In the genomic region with DNA sequence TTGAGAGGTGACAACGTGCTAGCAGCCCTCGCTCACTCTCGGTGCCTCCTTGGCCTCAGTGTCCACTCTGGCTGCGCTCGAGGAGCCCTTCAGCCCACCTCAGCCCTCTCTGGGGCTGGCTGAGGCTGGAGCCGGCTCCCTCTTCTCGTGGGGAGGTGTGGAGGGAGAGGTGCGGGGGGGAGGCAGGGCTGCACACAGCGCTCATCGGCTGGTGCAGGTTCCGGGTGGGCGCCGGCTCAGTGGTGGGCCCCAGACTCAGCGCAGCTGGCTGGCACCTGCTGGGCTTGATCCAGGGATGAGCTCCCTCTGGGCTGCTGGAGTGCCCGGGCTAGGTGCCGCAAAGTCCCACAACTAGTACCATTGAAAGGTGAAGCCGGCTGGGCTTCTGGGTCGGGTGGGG, we compare ENCODE assay signal across 22 cellular contexts.
A peak's percentile ranks its signal among the peaks of the same experiment; 100 is the strongest.
DNase-seq lines count a peak whose midpoint lies in the region; ATAC-seq and TF ChIP-seq lines count a peak whose summit lies in the region.
"Had no signal": no experiment of that assay in that cellular context is flagged by ENCODE, and none has a peak within 500 bp of the region (broad histone marks: within the 10 kb centered on the region; RNA-seq: fewer than 3 reads in every experiment).

No MANE protein-coding gene starts in this region.

- ATAC-seq in aorta (ENCODE audit: low FRiP score) = peak; percentile 54
- ATAC-seq in GM19452 (IDR thresholded peaks at IDR 0.05; ENCODE audit: unreplicated experiment) = no peak
- ATAC-seq in heart left ventricle = no peak
- ATAC-seq: GM12878 had no signal

- H3K27me3 ChIP-seq in neuronal stem cell (ENCODE audit: control insufficient read depth in 3 of 3, insufficient read depth in 3 of 3, low read depth in 1 of 3, low read length in 3 of 3) = no peaks in the 10 kb centered on the region
- H3K27me3 ChIP-seq in spleen (replicated peaks in 1 of 7) = no peaks in the 10 kb centered on the region
- no peaks in the 10 kb centered on the region for H3K27me3 ChIP-seq in aorta (ENCODE audit: control insufficient read depth in 1 of 2, insufficient read depth in 2 of 2, low read length in 1 of 2)
- no peaks in the 10 kb centered on the region for H3K27me3 ChIP-seq in heart left ventricle
- H3K27me3 ChIP-seq: BE2C, BLaER1 had no signal

- peaks cover 0 to 3% of the 10 kb centered on the region in 2 donors for H3K9me3 ChIP-seq in neuronal stem cell (replicated peaks in 1 of 2; ENCODE audit: control insufficient read depth in 2 of 2, insufficient read depth in 1 of 2, low read depth in 1 of 2, low read length in 2 of 2)
- H3K9me3 ChIP-seq in spleen = peaks cover 0 to 29% (median 0%) of the 10 kb centered on the region in 8 donors
- H3K9me3 ChIP-seq in aorta (ENCODE audit: control insufficient read depth, low read length) = peaks cover 1% of the 10 kb centered on the region
- H3K9me3 ChIP-seq in heart left ventricle = peaks cover 0 to 21% (median 9%) of the 10 kb centered on the region in 12 donors
- H3K9me3 ChIP-seq: BE2C had no signal

- H3K36me3 ChIP-seq in neuronal stem cell (replicated peaks in 1 of 2; ENCODE audit: control insufficient read depth in 2 of 2, insufficient read depth in 2 of 2, low read length in 2 of 2) (no peaks in the 10 kb centered on the region), spleen (no peaks in the 10 kb centered on the region), aorta (ENCODE audit: control insufficient read depth in 1 of 2, insufficient read depth in 2 of 2, low read length in 1 of 2) (no peaks in the 10 kb centered on the region), heart left ventricle (no peaks in the 10 kb centered on the region)
- H3K36me3 ChIP-seq: BE2C, BLaER1 had no signal

- H3K4me3 ChIP-seq in neuronal stem cell (ENCODE audit: low read length in 2 of 2) = no peak overlapping the region
- H3K4me3 ChIP-seq in spleen = no peak overlapping the region
- H3K4me3 ChIP-seq in aorta (ENCODE audit: low read length in 2 of 2) = no peak overlapping the region
- no peak overlapping the region for H3K4me3 ChIP-seq in heart left ventricle
- H3K4me3 ChIP-seq: BLaER1, GM12878 had no signal

- WGBS in neuronal stem cell (ENCODE audit: extremely low coverage in 2 of 2, insufficient read length in 2 of 2, insufficient replicate concordance in 1 of 2), 2 donors = no CpG with 5 or more reads among the region's 18 CpGs
- 85 to 96% (median 93%) methylated on average over 17 to 18 of the region's 18 CpGs for WGBS in spleen, 5 donors
- 97% methylated on average over 18 of the region's 18 CpGs for WGBS in aorta, 2 donors
- WGBS in heart left ventricle, 4 donors = 94 to 98% (median 95%) methylated on average over 15 to 18 of the region's 18 CpGs

- peak overlapping the region; percentile 67 for H2BK15ac ChIP-seq in neuronal stem cell (ENCODE audit: low read length)

- no peak overlapping the region for H3K4ac ChIP-seq in neuronal stem cell (ENCODE audit: low read length)

- no peaks in the 10 kb centered on the region for H3K79me1 ChIP-seq in neuronal stem cell (ENCODE audit: low read depth, low read length)

- no peak overlapping the region for H2AK5ac ChIP-seq in neuronal stem cell (ENCODE audit: low read depth, low read length)

- no peak overlapping the region for H2BK120ac ChIP-seq in neuronal stem cell (ENCODE audit: low read depth, low read length)

- no peak for TF ChIP-seq POLR2A in spleen (IDR thresholded peaks at IDR 0.05)
- TF ChIP-seq POLR2A in heart left ventricle (IDR thresholded peaks at IDR 0.05) = no peak

- no peak for DNase-seq in neuronal stem cell (ENCODE audit: low spot score)
- DNase-seq in spleen = peak; percentile 61
- DNase-seq in aorta = no peak
- DNase-seq in heart left ventricle = no peak
- DNase-seq: 8988T; ACHN; BE2C; C1 segment of cervical spinal cord; CD4-positive, alpha-beta memory T cell; CD4-positive, CD25-positive, alpha-beta regulatory T cell; CD8-positive, alpha-beta memory T cell; COR-L47; DMS 273 treated with DMSO at 0.1 percent for 48 hours; DMS153; DMS53; DMS79; DND-41; EL; GDM1 had no signal

- intact Hi-C loops in spleen (cut with DNase I; ENCODE audit: low total_unique reads) (no loop called here), aorta (cut with DNase I) (no loop called here), heart left ventricle (cut with DNase I) (no loop called here)

- H3K4me1 ChIP-seq in neuronal stem cell (ENCODE audit: control insufficient read depth in 2 of 2, insufficient read depth in 1 of 2, low read depth in 1 of 2, low read length in 2 of 2) = no peaks in the 10 kb centered on the region
- H3K4me1 ChIP-seq in spleen = no peaks in the 10 kb centered on the region
- H3K4me1 ChIP-seq in aorta (ENCODE audit: control insufficient read depth in 1 of 2, insufficient read depth in 2 of 2, low read length in 2 of 2) = no peaks in the 10 kb centered on the region
- no peaks in the 10 kb centered on the region for H3K4me1 ChIP-seq in heart left ventricle
- H3K4me1 ChIP-seq: BE2C, BLaER1 had no signal

- H4K91ac ChIP-seq in neuronal stem cell (ENCODE audit: low read depth, low read length, poor library complexity) = no peak overlapping the region

- no peak overlapping the region for H2BK12ac ChIP-seq in neuronal stem cell (ENCODE audit: low read length)

- H4K8ac ChIP-seq in neuronal stem cell (ENCODE audit: low read depth, low read length) = no peak overlapping the region

- TF ChIP-seq CTCF in spleen (IDR thresholded peaks at IDR 0.05 in 8 of 11, conservative IDR thresholded peaks at IDR 0.05 in 3 of 11) (no peak), heart left ventricle (IDR thresholded peaks at IDR 0.05) (no peak)

- H3K18ac ChIP-seq in neuronal stem cell (ENCODE audit: low read length) = peak overlapping the region; percentile 28

- H2AFZ ChIP-seq in neuronal stem cell (ENCODE audit: low read length) = no peak overlapping the region

- no peak overlapping the region for H2BK5ac ChIP-seq in neuronal stem cell (ENCODE audit: low read length)

- no peak overlapping the region for H3K9ac ChIP-seq in neuronal stem cell (ENCODE audit: low read depth, low read length, poor library complexity)
- H3K9ac ChIP-seq: BLaER1 had no signal

- H3K4me2 ChIP-seq in neuronal stem cell (ENCODE audit: insufficient read depth, low read length, poor library complexity, severe bottlenecking) = no peak overlapping the region
- H3K4me2 ChIP-seq: BLaER1 had no signal

- H3K23ac ChIP-seq in neuronal stem cell (ENCODE audit: low read depth, low read length, poor library complexity) = no peak overlapping the region

- H3K27ac ChIP-seq in neuronal stem cell (replicated peaks; ENCODE audit: low read length) = no peak overlapping the region
- H3K27ac ChIP-seq in spleen = no peak overlapping the region
- H3K27ac ChIP-seq in aorta (ENCODE audit: low read depth in 1 of 2, low read length in 2 of 2) = no peak overlapping the region
- no peak overlapping the region for H3K27ac ChIP-seq in heart left ventricle
- H3K27ac ChIP-seq: BLaER1 had no signal

- no peak overlapping the region for H3K14ac ChIP-seq in neuronal stem cell (ENCODE audit: low read length)
